Comparison of ENCODE assay signal across 7 cellular contexts in genomic region chr2:232000439-232000838, GRCh38.
"Had no signal": no experiment of that assay in that cellular context is flagged by ENCODE, and none has a peak within 500 bp of the region (broad histone marks: within the 10 kb centered on the region; RNA-seq: fewer than 3 reads in every experiment).

No MANE protein-coding gene starts in this region.

- ATAC-seq: GM23338, HepG2 had no signal

- H3K27me3 Mint-ChIP-seq: IgD-negative memory B cell had no signal

- H3K36me3 Mint-ChIP-seq: IgD-negative memory B cell had no signal

- H3K4me3 Mint-ChIP-seq: GM23338, H9, HFFc6 had no signal

- H3K27ac Mint-ChIP-seq: GM23338, H9, HFFc6, IgD-negative memory B cell had no signal

- H3K27ac ChIP-seq: HL-60 had no signal

- DNase-seq: H9, HFFc6, KBM-7 had no signal

- H3K4me3 ChIP-seq: GM23338 had no signal

- H3K9me3 Mint-ChIP-seq: GM23338, H9, HFFc6, IgD-negative memory B cell had no signal
